Comparison of ENCODE assay signal across 19 cellular contexts in genomic region chr1:221919743-221920142, GRCh38.
"Had no signal": no experiment of that assay in that cellular context is flagged by ENCODE, and none has a peak within 500 bp of the region (broad histone marks: within the 10 kb centered on the region; RNA-seq: fewer than 3 reads in every experiment).

No MANE protein-coding gene starts in this region.

- H3K36me3 ChIP-seq: SJSA1 had no signal

- H3K4me3 ChIP-seq: SJSA1, SK-N-MC had no signal

- H3K27ac ChIP-seq: SJSA1, SK-N-MC had no signal

- H3K9me3 ChIP-seq: SJSA1 had no signal

- DNase-seq: Karpas-422, KBM-7, MV-4-11, NCI-H1048, NCI-H1105, NCI-H1417, NCI-H1436 treated with DMSO at 0.1 percent for 48 hours, NCI-H1694, NCI-H187 treated with DMSO at 0.1 percent for 48 hours, NCI-H2029 treated with DMSO at 0.1 percent for 48 hours, NCI-H2227 treated with DMSO at 0.1 percent for 48 hours, NCI-H524, NCI-H526 treated with DMSO at 0.1 percent for 48 hours, NCI-H748 treated with DMSO at 0.1 percent for 48 hours, Right ventricle myocardium superior, RPMI8226, SIG-M5 had no signal

- H3K4me1 ChIP-seq: SJSA1 had no signal
